Comparison of ENCODE assay signal across 8 cellular contexts in the genomic region with DNA sequence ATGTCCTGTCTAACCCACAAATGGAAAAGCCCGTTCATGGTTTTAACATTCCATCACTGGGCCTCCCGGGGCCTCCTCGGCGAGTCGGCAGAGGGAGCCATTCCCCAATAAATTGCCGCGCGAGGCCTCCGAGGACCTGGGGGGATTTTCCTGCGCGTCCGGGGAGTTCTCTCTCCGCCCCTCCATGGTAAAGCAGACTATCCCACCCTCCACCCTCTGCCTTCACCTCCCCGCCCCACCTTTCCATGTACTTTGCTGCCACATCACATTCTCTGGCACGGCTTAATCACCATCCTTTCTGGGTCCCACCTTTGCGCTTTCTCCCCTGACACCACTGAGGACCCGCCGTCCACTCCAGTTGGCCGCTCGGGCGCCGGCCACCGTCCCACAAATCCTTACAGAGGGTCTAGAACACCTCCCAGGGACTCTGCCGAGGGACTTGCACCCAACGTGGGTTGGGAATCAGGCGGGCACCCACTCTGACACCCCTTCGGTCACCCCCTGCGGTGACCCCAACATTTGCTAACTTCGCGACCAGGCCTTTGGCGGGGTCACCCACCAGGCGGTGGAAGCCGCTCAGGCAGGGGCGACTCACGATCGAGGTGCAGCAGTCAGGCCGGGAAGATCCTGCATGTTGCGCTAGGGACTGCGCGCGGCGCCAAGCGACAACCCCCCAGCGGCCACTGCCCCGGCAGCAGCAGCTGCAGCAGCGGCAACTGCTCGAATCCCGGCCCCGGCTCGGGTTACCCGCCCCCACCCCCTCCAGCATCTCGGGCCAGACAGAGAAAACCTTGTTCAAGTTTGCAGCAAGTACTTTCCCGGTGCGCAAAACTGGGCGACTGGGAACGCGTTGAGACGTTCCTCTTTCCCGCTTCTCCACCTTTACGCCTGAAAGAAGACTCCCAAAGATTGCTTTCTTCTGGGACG. TPM values are rescaled to one million over a fixed set of nuclear protein-coding genes. Genes with fewer than 3 reads are reported as not detected.
DNase-seq lines count a peak whose midpoint lies in the region; ATAC-seq, FAIRE-seq and TF ChIP-seq lines count a peak whose summit lies in the region.

A gene (plus strand): TSS at position 778 of the 927 bp plus-strand sequence. CDS start 40,513 bp downstream, outside the sequence.

- H3K4me2 ChIP-seq in GM23248 (ENCODE audit: unreplicated experiment) (peak within 1 kb of the TSS; percentile 71), endothelial cell of umbilical vein (ENCODE audit: insufficient read depth, low read length) (peak within 1 kb of the TSS; percentile 87)

- H3K4me1 ChIP-seq in GM23248 (ENCODE audit: insufficient read depth) = 0 out of 2 replicates have a peak, but pooled peaks cover 5% of the 10 kb centered on the region
- H3K4me1 ChIP-seq in endothelial cell of umbilical vein (ENCODE audit: control insufficient read depth, extremely low read depth, insufficient read depth, low read length) = peaks cover 17% of the 10 kb centered on the region
- H3K4me1 ChIP-seq in mesodermal cell (ENCODE audit: control insufficient read depth, insufficient read depth, low read length, poor library complexity, severe bottlenecking) = peaks cover 4% of the 10 kb centered on the region
- H3K4me1 ChIP-seq in upper lobe of right lung = no peaks in the 10 kb centered on the region

- POLR2A ChIA-PET in RWPE1 (lab: Yijun Ruan, JAX; ENCODE audit: low non-redundant PET) (no interaction called here), endothelial cell of umbilical vein (lab: Charles Lee) (no interaction called here)

- no peaks in the 10 kb centered on the region for H3K9me2 ChIP-seq in GM23248 (ENCODE audit: insufficient read depth)

- H3K9ac ChIP-seq in GM23248 = no peak within 1 kb of the TSS
- H3K9ac ChIP-seq in endothelial cell of umbilical vein (replicated peaks; ENCODE audit: extremely low read depth, insufficient read depth, low read length) = no peak within 1 kb of the TSS

- DNase-seq in COLO668 (lab: John Stamatoyannopoulos, UW; ENCODE audit: unreplicated experiment) (peak; percentile 13), GM23248 (peak; percentile 73), RWPE1 (ENCODE audit: low spot score) (peak; percentile 84), endothelial cell of umbilical vein (ENCODE audit: low read depth, low spot score) (peak; percentile 33), upper lobe of right lung (peak; percentile 62)
- DNase-seq in activated CD4-positive, alpha-beta T cell treated with anti-CD3 and anti-CD28 coated beads for 4 hours = no peak

- H3K36me3 ChIP-seq in GM23248 (ENCODE audit: low read depth) (no peaks in the 10 kb centered on the region), endothelial cell of umbilical vein (ENCODE audit: control insufficient read depth in 2 of 2, extremely low read depth in 1 of 2, insufficient read depth in 2 of 2, low read length in 2 of 2) (no peaks in the 10 kb centered on the region), mesodermal cell (ENCODE audit: control insufficient read depth, insufficient read depth, low read length) (no peaks in the 10 kb centered on the region), upper lobe of right lung (no peaks in the 10 kb centered on the region)

- dilution Hi-C loops in endothelial cell of umbilical vein (cut with MboI; ENCODE audit: extremely low pct_ligation_motif_present, low sequenced_read_pairs) = no loop called here

- TF ChIP-seq CTCF in RWPE1 (conservative IDR thresholded peaks at IDR 0.05; ENCODE audit: low read depth) (peak; percentile 67), endothelial cell of umbilical vein (IDR thresholded peaks at IDR 0.05; ENCODE audit: extremely low read depth in 1 of 2, insufficient read depth in 1 of 2, low read depth in 1 of 2, low read length in 2 of 2) (peak; percentile 66 to 71), upper lobe of right lung (IDR thresholded peaks at IDR 0.05) (peak; percentile 47)

- H3K27me3 ChIP-seq in GM23248 (replicated peaks; ENCODE audit: insufficient read depth) (peaks cover 71% of the 10 kb centered on the region), endothelial cell of umbilical vein (ENCODE audit: control insufficient read depth in 2 of 2, insufficient read depth in 2 of 2, low read length in 2 of 2) (peaks cover 26 to 47% of the 10 kb centered on the region in 2 experiments), upper lobe of right lung (peaks cover 30% of the 10 kb centered on the region)

- CTCF ChIA-PET in RWPE1 (lab: Yijun Ruan, JAX) = no interaction called here
- CTCF ChIA-PET in endothelial cell of umbilical vein (lab: Charles Lee) = interaction anchor here (1.1 to 1.7 kb wide), 4 partner anchors 22 to 202 kb away, joined by 3 to 9 read pairs (median 5); no protein-coding TSS in a partner anchor

- WGBS in GM23248 (ENCODE audit: low coverage in 1 of 2, low lambda C conversion rate in 2 of 2, missing lambda C conversion rate in 2 of 2), 2 experiments = 3% methylated on average over 55 to 61 of the region's 61 CpGs
- 1 to 2% methylated on average over 51 of the region's 61 CpGs for WGBS in mesodermal cell (ENCODE audit: insufficient coverage in 2 of 2), 2 experiments

- no peaks in the 10 kb centered on the region for H4K20me1 ChIP-seq in GM23248 (ENCODE audit: insufficient read depth)
- no peaks in the 10 kb centered on the region for H4K20me1 ChIP-seq in endothelial cell of umbilical vein (replicated peaks; ENCODE audit: control insufficient read depth, extremely low read depth, insufficient read depth, low read length)

- no peaks in the 10 kb centered on the region for H3K79me2 ChIP-seq in GM23248 (ENCODE audit: insufficient read depth)
- no peaks in the 10 kb centered on the region for H3K79me2 ChIP-seq in endothelial cell of umbilical vein (ENCODE audit: control insufficient read depth, insufficient read depth, low read length)

- intact Hi-C loops in endothelial cell of umbilical vein (cut with micrococcal nuclease) = loop anchor here (1.0 to 2.0 kb wide), 5 partner anchors 24 to 452 kb away; a partner anchor contains a TSS
- intact Hi-C loops in upper lobe of right lung (cut with DNase I) = no loop called here

- no peaks in the 10 kb centered on the region for H3F3A ChIP-seq in GM23248 (ENCODE audit: insufficient read depth)

- H3K9me1 ChIP-seq in endothelial cell of umbilical vein (replicated peaks; ENCODE audit: control insufficient read depth, extremely low read depth, insufficient read depth, low read length) = no peaks in the 10 kb centered on the region

- H3K27ac ChIP-seq in GM23248 (no peak within 1 kb of the TSS), RWPE1 (no peak within 1 kb of the TSS), endothelial cell of umbilical vein (ENCODE audit: insufficient read depth, low read depth, low read length) (no peak within 1 kb of the TSS), mesodermal cell (ENCODE audit: low read depth, low read length, severe bottlenecking) (no peak within 1 kb of the TSS), upper lobe of right lung (no peak within 1 kb of the TSS)

- BruUV-seq in endothelial cell of umbilical vein (replicated peaks; lab: Mats Ljungman, UMichigan) = no TSS peak

- H3K4me3 ChIP-seq in GM23248 (peak within 1 kb of the TSS; percentile 58), endothelial cell of umbilical vein (replicated peaks in 1 of 3; ENCODE audit: insufficient read depth in 1 of 3, low read depth in 1 of 3, low read length in 3 of 3) (peak within 1 kb of the TSS; percentile 8 to 46 (median 28)), mesodermal cell (ENCODE audit: extremely low read depth, insufficient read depth, low read length, poor library complexity, severe bottlenecking) (peak within 1 kb of the TSS; percentile 52), upper lobe of right lung (no peak within 1 kb of the TSS)

- H3K9me3 ChIP-seq in GM23248 (ENCODE audit: low read depth) (no peaks in the 10 kb centered on the region), endothelial cell of umbilical vein (replicated peaks; ENCODE audit: control insufficient read depth, insufficient read depth, low read length) (no peaks in the 10 kb centered on the region), mesodermal cell (ENCODE audit: control insufficient read depth, low read length) (peaks cover 4% of the 10 kb centered on the region), upper lobe of right lung (no peaks in the 10 kb centered on the region)

- H2AFZ ChIP-seq in GM23248 = peak within 1 kb of the TSS; percentile 42
- H2AFZ ChIP-seq in endothelial cell of umbilical vein (ENCODE audit: low read depth, low read length) = peak within 1 kb of the TSS; percentile 89

- in situ Hi-C loops in GM23248 (cut with MboI) = loop anchor here (10.0 to 25.0 kb wide), 2 partner anchors 155 to 453 kb away; no protein-coding TSS in a partner anchor

- FAIRE-seq in endothelial cell of umbilical vein (lab: Jason Lieb, UNC) = peak; percentile 50

- no peak for TF ChIP-seq POLR2A in endothelial cell of umbilical vein (IDR thresholded peaks at IDR 0.05; ENCODE audit: low read depth, low read length)

- ATAC-seq in upper lobe of right lung = peak; percentile 43
- ATAC-seq in GM18502 (IDR thresholded peaks at IDR 0.05; ENCODE audit: poor library complexity, unreplicated experiment) = no peak

TF ChIP-seq in endothelial cell of umbilical vein, 7 proteins besides CTCF, POLR2A, EP300 and RAD21 (continues in another document):
- TF ChIP-seq FOS (IDR thresholded peaks at IDR 0.05; ENCODE audit: borderline replicate concordance, insufficient read depth, low read length) (no peak), JUN (IDR thresholded peaks at IDR 0.05; ENCODE audit: borderline replicate concordance, insufficient read depth, insufficient read length, low read depth) (no peak), GATA2 (IDR thresholded peaks at IDR 0.05; ENCODE audit: insufficient read depth, insufficient read length, low read depth, low read length) (no peak), EZH2 (IDR thresholded peaks at IDR 0.05; ENCODE audit: borderline replicate concordance, low read depth, low read length, severe bottlenecking) (peak; percentile 4)
- TF ChIP-seq, protein P1, sequence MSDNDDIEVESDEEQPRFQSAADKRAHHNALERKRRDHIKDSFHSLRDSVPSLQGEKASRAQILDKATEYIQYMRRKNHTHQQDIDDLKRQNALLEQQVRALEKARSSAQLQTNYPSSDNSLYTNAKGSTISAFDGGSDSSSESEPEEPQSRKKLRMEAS (IDR thresholded peaks at IDR 0.05; ENCODE audit: insufficient read depth, insufficient read length) = no peak

RNA-seq across cellular contexts. Expression of the gene that starts here (rescaled TPM):
- total RNA-seq in GM23248 (2014; rRNA removed; shearing (Covaris generic)) = not detected in 2 replicates
- not detected in 2 replicates for polyA plus RNA-seq in GM23248 (2016; fragmentation: Nextera tagmentation; extraction: Ambion mirVana)
- total RNA-seq in endothelial cell of umbilical vein = 0.21 and 1.00 TPM in 2 replicates
- 0.30 and 0.41 TPM in 2 replicates for polyA plus RNA-seq in endothelial cell of umbilical vein
- polyA plus RNA-seq in endothelial cell of umbilical vein (2011; cell fraction: cytosol; rRNA removed) = 0.26 and 0.30 TPM in 2 replicates
- polyA plus RNA-seq in endothelial cell of umbilical vein (2011; cell fraction: nucleus; rRNA removed) = 1.0 and 1.5 TPM in 2 replicates
- 0.42 and 0.82 TPM in 2 replicates for polyA plus RNA-seq in endothelial cell of umbilical vein (2012)
- polyA minus RNA-seq in endothelial cell of umbilical vein = 0.79 and 1.8 TPM in 2 replicates
- polyA minus RNA-seq in endothelial cell of umbilical vein (2011; cell fraction: cytosol; rRNA and poly(A)+ RNA removed) = not detected
- 0.43 and 1.3 TPM in 2 replicates for polyA minus RNA-seq in endothelial cell of umbilical vein (2011; cell fraction: nucleus; rRNA and poly(A)+ RNA removed)
- 8.2 TPM for polyA plus RNA-seq in mesodermal cell (2013, experiment 1 of 2)
- polyA plus RNA-seq in mesodermal cell (2013, experiment 2 of 2) = 5.0 TPM
- total RNA-seq in upper lobe of right lung = 0.26 TPM

Comparison
In these comparisons a context has a peak if more than half of its experiments do, and no peak if none do; other contexts are left out.
1. Peak in DNase-seq, H3K4me3 ChIP-seq and H3K4me2 ChIP-seq in GM23248; RNA of the gene not detected or under 1 TPM.
2. Peak in DNase-seq and ATAC-seq in upper lobe of right lung; RNA of the gene not detected or under 1 TPM.
3. DNase-seq: peak in COLO668 (single experiment), RWPE1 (single experiment) and endothelial cell of umbilical vein (single experiment); none in activated CD4-positive, alpha-beta T cell treated with anti-CD3 and anti-CD28 coated beads for 4 hours (0 of 2).
4. Peak in every context shown above with its lines, with median percentiles within 50 percentile points of each other: CTCF ChIP-seq.